1 cellular context compared by ENCODE assay signal in genomic region chr4:152961041-152961751, GRCh38.
TF ChIP-seq lines count a peak whose summit lies in the region.

No MANE protein-coding gene starts in this region.

TF ChIP-seq in WTC11, 78 proteins besides CTCF, POLR2A, EP300 and RAD21 (continued from another document):
- TF ChIP-seq HMGXB4 (CRISPR knock-in tag; IDR thresholded peaks at IDR 0.05) (no peak), ZBTB43 (CRISPR knock-in tag; IDR thresholded peaks at IDR 0.05) (no peak), ZNF416 (CRISPR knock-in tag; IDR thresholded peaks at IDR 0.05) (no peak), CREB1 (CRISPR knock-in tag; IDR thresholded peaks at IDR 0.05) (no peak), GRHL2 (CRISPR knock-in tag; IDR thresholded peaks at IDR 0.05; ENCODE audit: insufficient replicate concordance, severe bottlenecking) (no peak), ARID4B (CRISPR knock-in tag; IDR thresholded peaks at IDR 0.05; ENCODE audit: borderline replicate concordance) (no peak), SOX15 (CRISPR knock-in tag; IDR thresholded peaks at IDR 0.05) (no peak), PRDM15 (CRISPR knock-in tag; IDR thresholded peaks at IDR 0.05) (no peak), SMAD3 (CRISPR knock-in tag; IDR thresholded peaks at IDR 0.05; ENCODE audit: borderline replicate concordance) (no peak), ZNF512 (CRISPR knock-in tag; IDR thresholded peaks at IDR 0.05; ENCODE audit: borderline replicate concordance) (no peak)
